ENCODE assay signal across 8 cellular contexts in the genomic region with DNA sequence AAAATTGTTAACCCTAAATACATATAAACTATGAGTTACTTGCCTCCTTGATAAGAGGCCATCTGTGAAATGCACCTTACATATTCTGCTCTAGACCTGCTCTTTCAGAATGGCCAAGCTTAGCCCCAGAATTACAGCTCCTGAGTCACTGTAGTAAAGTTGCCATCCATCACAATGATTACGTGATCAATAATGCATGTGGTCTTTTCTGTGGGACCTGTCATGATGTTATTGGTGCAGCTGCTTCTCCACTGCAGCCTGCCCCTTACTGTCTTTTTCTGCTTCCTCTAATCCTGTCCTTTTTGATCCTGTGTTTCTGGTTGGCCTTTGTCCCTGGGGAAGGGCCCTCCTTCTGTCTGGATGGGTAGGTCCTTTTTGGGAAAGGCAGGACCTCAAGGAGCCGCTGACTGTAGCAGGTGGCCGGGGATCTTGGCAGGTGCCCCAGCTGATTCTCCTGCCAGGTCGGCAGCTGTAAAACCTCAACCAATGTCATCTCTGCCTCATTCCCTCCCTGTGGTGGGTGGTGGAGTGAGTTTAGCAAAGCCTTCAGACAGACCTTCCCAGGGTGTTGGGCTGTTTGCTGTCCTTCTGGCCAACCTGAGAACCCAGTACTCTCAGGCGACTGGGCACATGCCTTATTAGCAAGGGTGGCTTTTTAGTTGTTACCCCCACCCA.
DNase-seq lines count a peak whose midpoint lies in the region; ATAC-seq and TF ChIP-seq lines count a peak whose summit lies in the region.

No MANE protein-coding gene starts in this region.

- no peaks in the 10 kb centered on the region for H3K9me3 ChIP-seq in uterus

- H3K4me1 Mint-ChIP-seq in activated CD8-positive, alpha-beta T cell treated with anti-CD3 and anti-CD28 coated beads, Interleukin-2, amount 10 ng/mL, durations not matched to agents 7 days and 5 days (ENCODE audit: low read depth): peaks cover 87% of the 10 kb centered on the region

- peak; percentile 51 for DNase-seq in stimulated activated CD4-positive, alpha-beta T cell treated with anti-CD3 and anti-CD28 coated beads, Interleukin-15, amount 100 ng/mL, for 24 hours
- no peak for DNase-seq in stimulated activated CD4-positive, alpha-beta T cell treated with anti-CD3 and anti-CD28 coated beads, Interleukin-2, amount 100 ng/mL, for 48 hours
- DNase-seq in activated CD8-positive, alpha-beta T cell treated with anti-CD3 and anti-CD28 coated beads, Interleukin-2, amount 10 ng/mL, durations not matched to agents 7 days and 5 days: peak; percentile 48
- DNase-seq in left lobe of liver (ENCODE audit: low spot score) (peak; percentile 70), uterus (peak; percentile 65 to 82), NCI-H82 treated with DMSO at 0.1 percent for 48 hours (lab: John Stamatoyannopoulos, UW; ENCODE audit: unreplicated experiment) (no peak)

- CTCF ChIA-PET in activated CD8-positive, alpha-beta T cell treated with anti-CD3 and anti-CD28 coated beads, Interleukin-2, amount 10 ng/mL, durations not matched to agents 7 days and 5 days (lab: Charles Lee): interaction anchor here (0.6 to 5.8 kb wide), 11 partner anchors 8 to 74 kb away, joined by 3 to 57 read pairs (median 6); no protein-coding TSS in a partner anchor

- H3K4me3 Mint-ChIP-seq in activated CD8-positive, alpha-beta T cell treated with anti-CD3 and anti-CD28 coated beads, Interleukin-2, amount 10 ng/mL, durations not matched to agents 7 days and 5 days: peak overlapping the region; percentile 70

- H3K4me3 ChIP-seq in uterus: no peak overlapping the region

- POLR2A ChIA-PET in activated CD8-positive, alpha-beta T cell treated with anti-CD3 and anti-CD28 coated beads, Interleukin-2, amount 10 ng/mL, durations not matched to agents 7 days and 5 days (lab: Charles Lee): interaction anchor here (0.8 to 4.1 kb wide), 9 partner anchors 8 to 627 kb away, joined by 3 to 27 read pairs (median 4); a partner anchor contains a TSS

- no peaks in the 10 kb centered on the region for H3K27me3 ChIP-seq in uterus

- no peaks in the 10 kb centered on the region for H3K9me3 Mint-ChIP-seq in activated CD8-positive, alpha-beta T cell treated with anti-CD3 and anti-CD28 coated beads, Interleukin-2, amount 10 ng/mL, durations not matched to agents 7 days and 5 days (ENCODE audit: insufficient read depth)

- peak overlapping the region; percentile 73 to 77 for H3K27ac ChIP-seq in uterus

- intact Hi-C loops in uterus (cut with DNase I; ENCODE audit: low total_unique reads): no loop called here

- no peak for TF ChIP-seq CTCF in uterus (IDR thresholded peaks at IDR 0.05)

- no peak for TF ChIP-seq POLR2A in uterus (IDR thresholded peaks at IDR 0.05)

- peaks cover 8 to 9% of the 10 kb centered on the region in 2 donors for H3K4me1 ChIP-seq in uterus

- H3K36me3 ChIP-seq in uterus: no peaks in the 10 kb centered on the region

- H3K36me3 Mint-ChIP-seq in activated CD8-positive, alpha-beta T cell treated with anti-CD3 and anti-CD28 coated beads, Interleukin-2, amount 10 ng/mL, durations not matched to agents 7 days and 5 days (ENCODE audit: low read depth): peaks cover 62% of the 10 kb centered on the region

- peak overlapping the region; percentile 96 for H3K27ac Mint-ChIP-seq in activated CD8-positive, alpha-beta T cell treated with anti-CD3 and anti-CD28 coated beads, Interleukin-2, amount 10 ng/mL, durations not matched to agents 7 days and 5 days

- peak; percentile 45 for ATAC-seq in activated CD8-positive, alpha-beta T cell treated with anti-CD3 and anti-CD28 coated beads, Interleukin-2, amount 10 ng/mL, durations not matched to agents 7 days and 5 days
- peak; percentile 44 for ATAC-seq in left lobe of liver
- ATAC-seq in GM21528 (IDR thresholded peaks at IDR 0.05; ENCODE audit: low FRiP score, unreplicated experiment): no peak
- ATAC-seq in GM21515 (IDR thresholded peaks at IDR 0.05; ENCODE audit: unreplicated experiment): no peak

- H3K27me3 Mint-ChIP-seq in activated CD8-positive, alpha-beta T cell treated with anti-CD3 and anti-CD28 coated beads, Interleukin-2, amount 10 ng/mL, durations not matched to agents 7 days and 5 days (ENCODE audit: low read depth): no peaks in the 10 kb centered on the region

Comparison
In these comparisons a context has a peak if more than half of its experiments do, and no peak if none do; other contexts are left out.
1. DNase-seq: peak in stimulated activated CD4-positive, alpha-beta T cell treated with anti-CD3 and anti-CD28 coated beads, Interleukin-15, amount 100 ng/mL, for 24 hours (single experiment), activated CD8-positive, alpha-beta T cell treated with anti-CD3 and anti-CD28 coated beads, Interleukin-2, amount 10 ng/mL, durations not matched to agents 7 days and 5 days (single experiment), left lobe of liver (single experiment) and uterus (2 of 2); none in stimulated activated CD4-positive, alpha-beta T cell treated with anti-CD3 and anti-CD28 coated beads, Interleukin-2, amount 100 ng/mL, for 48 hours (0 of 2) and NCI-H82 treated with DMSO at 0.1 percent for 48 hours (single experiment).
2. ATAC-seq: peak in activated CD8-positive, alpha-beta T cell treated with anti-CD3 and anti-CD28 coated beads, Interleukin-2, amount 10 ng/mL, durations not matched to agents 7 days and 5 days (single experiment) and left lobe of liver (single experiment); none in GM21528 (single experiment) and GM21515 (single experiment).